In genomic region chr1:39828734-39829133, GRCh38 we compare ENCODE assay signal across 26 cellular contexts. TPM values are rescaled to one million over a fixed set of nuclear protein-coding genes. Genes with fewer than 3 reads are reported as not detected.
"Had no signal": no experiment of that assay in that cellular context is flagged by ENCODE, and none has a peak within 500 bp of the region (broad histone marks: within the 10 kb centered on the region; RNA-seq: fewer than 3 reads in every experiment).

No MANE protein-coding gene starts in this region.

- H3K4me3 Mint-ChIP-seq: naive thymus-derived CD8-positive, alpha-beta T cell; nephron progenitor cell; stimulated activated naive B cell treated with anti-CD40 and anti-IgM and Interleukin-4, amounts not matched to agents 10 μg/mL and 1 μg/mL and 100 μg/mL, for 72 hours had no signal

- H3K9me3 ChIP-seq: left lung, lower lobe of right lung, ovary, right atrium auricular region, right lobe of liver, stomach, thoracic aorta, tibial artery, upper lobe of right lung had no signal

- H3K4me1 ChIP-seq: left lung, lower lobe of right lung, right atrium auricular region, tibial artery, upper lobe of right lung had no signal

- H3K27ac Mint-ChIP-seq: naive thymus-derived CD8-positive, alpha-beta T cell; nephron progenitor cell; progenitor cell of endocrine pancreas; stimulated activated naive B cell treated with anti-CD40 and anti-IgM and Interleukin-4, amounts not matched to agents 10 μg/mL and 1 μg/mL and 100 μg/mL, for 72 hours had no signal

- H3K9me3 Mint-ChIP-seq: naive thymus-derived CD8-positive, alpha-beta T cell; stimulated activated naive B cell treated with anti-CD40 and anti-IgM and Interleukin-4, amounts not matched to agents 10 μg/mL and 1 μg/mL and 100 μg/mL, for 72 hours had no signal

- H3K27ac ChIP-seq: left lung, lower lobe of right lung, ovary, right atrium auricular region, right lobe of liver, stomach, thoracic aorta, tibial artery, upper lobe of right lung had no signal

- DNase-seq: hippocampal formation; kidney; left colon; left lung; lower lobe of right lung; mesendoderm; midbrain; naive thymus-derived CD8-positive, alpha-beta T cell; nephron progenitor cell; ovary; right lobe of liver; stimulated activated CD4-positive, alpha-beta T cell treated with anti-CD3 and anti-CD28 coated beads, Interleukin-12 subunit alpha, Interleukin-12 subunit beta, amount 100 ng/mL, for 4 hours; stimulated activated CD4-positive, alpha-beta T cell treated with anti-CD3 and anti-CD28 coated beads, Interleukin-15, amount 100 ng/mL, for 24 hours; stimulated activated CD4-positive, alpha-beta T cell treated with anti-CD3 and anti-CD28 coated beads, Interleukin-2, amount 100 ng/mL, for 24 hours; stimulated activated CD4-positive, alpha-beta T cell treated with anti-CD3 and anti-CD28 coated beads, Interleukin-4, amount 100 ng/mL, for 1 hour; stimulated activated naive B cell treated with anti-CD40 and anti-IgM and Interleukin-4, amounts not matched to agents 10 μg/mL and 1 μg/mL and 100 μg/mL, for 72 hours; stimulated activated naive CD8-positive, alpha-beta T cell treated with anti-CD3 and anti-CD28 coated beads, Interleukin-15, Interleukin-2, amounts not matched to agents 100 U/mL and 50 U/mL, for 24 hours; stomach; tibial artery; trophoblast cell; upper lobe of right lung had no signal

- FAIRE-seq: kidney, urothelium cell line had no signal

- H3K4me3 ChIP-seq: left lung, lower lobe of right lung, ovary, right atrium auricular region, right lobe of liver, skin epidermis, stomach, thoracic aorta, tibial artery, upper lobe of right lung had no signal

- ATAC-seq: left colon; left lung; lower lobe of right lung; naive thymus-derived CD8-positive, alpha-beta T cell; right lobe of liver; stimulated activated naive B cell treated with anti-CD40 and anti-IgM and Interleukin-4, amounts not matched to agents 10 μg/mL and 1 μg/mL and 100 μg/mL, for 72 hours; stimulated activated naive CD8-positive, alpha-beta T cell treated with anti-CD3 and anti-CD28 coated beads, Interleukin-15, Interleukin-2, amounts not matched to agents 100 U/mL and 50 U/mL, for 24 hours; upper lobe of right lung had no signal

- H3K36me3 ChIP-seq: left lung, lower lobe of right lung, ovary, right atrium auricular region, right lobe of liver, stomach, thoracic aorta, tibial artery, upper lobe of right lung had no signal

- H3K27me3 ChIP-seq: ovary, right atrium auricular region, right lobe of liver, stomach, upper lobe of right lung had no signal

- H3K36me3 Mint-ChIP-seq: naive thymus-derived CD8-positive, alpha-beta T cell; stimulated activated naive B cell treated with anti-CD40 and anti-IgM and Interleukin-4, amounts not matched to agents 10 μg/mL and 1 μg/mL and 100 μg/mL, for 72 hours had no signal

RNA-seq across cellular contexts. Expression of gene OXCT2, which starts 57.6 kb away (rescaled TPM):
- total RNA-seq: naive thymus-derived CD8-positive, alpha-beta T cell; progenitor cell of endocrine pancreas had no signal
